In the genomic region with DNA sequence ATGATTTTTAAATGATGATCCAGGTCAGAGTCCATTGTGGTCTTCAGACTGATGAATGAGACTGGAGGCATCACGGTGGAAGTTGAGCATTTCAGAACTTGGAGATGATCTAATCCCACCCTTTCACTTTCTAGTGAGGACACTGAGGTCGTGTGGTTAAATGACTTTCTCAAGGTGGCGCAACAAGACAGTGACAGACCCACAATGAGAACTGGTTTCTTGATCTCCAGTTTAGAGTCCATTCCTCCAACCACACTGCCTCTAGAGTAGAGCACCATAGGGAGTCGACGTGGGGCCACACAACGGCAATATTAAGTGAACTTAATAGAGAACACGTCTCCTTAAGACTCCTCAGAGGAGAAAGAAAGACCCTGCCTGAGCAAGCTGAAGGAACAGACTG, we compare ENCODE assay signal across 1 cellular context.
TF ChIP-seq lines count a peak whose summit lies in the region.

No MANE protein-coding gene starts in this region.

TF ChIP-seq in K562, 482 proteins besides CTCF, POLR2A, EP300 and RAD21:
- TF ChIP-seq, protein P1, sequence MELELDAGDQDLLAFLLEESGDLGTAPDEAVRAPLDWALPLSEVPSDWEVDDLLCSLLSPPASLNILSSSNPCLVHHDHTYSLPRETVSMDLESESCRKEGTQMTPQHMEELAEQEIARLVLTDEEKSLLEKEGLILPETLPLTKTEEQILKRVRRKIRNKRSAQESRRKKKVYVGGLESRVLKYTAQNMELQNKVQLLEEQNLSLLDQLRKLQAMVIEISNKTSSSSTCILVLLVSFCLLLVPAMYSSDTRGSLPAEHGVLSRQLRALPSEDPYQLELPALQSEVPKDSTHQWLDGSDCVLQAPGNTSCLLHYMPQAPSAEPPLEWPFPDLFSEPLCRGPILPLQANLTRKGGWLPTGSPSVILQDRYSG (tag; conservative IDR thresholded peaks at IDR 0.05; ENCODE audit: low read depth), result no peak
- TF ChIP-seq ZNF766 (CRISPR knock-in tag; conservative IDR thresholded peaks at IDR 0.05), result 0 out of 2 replicates have a peak, but pooled peaks have one; percentile 61
- TF ChIP-seq, protein P2, sequence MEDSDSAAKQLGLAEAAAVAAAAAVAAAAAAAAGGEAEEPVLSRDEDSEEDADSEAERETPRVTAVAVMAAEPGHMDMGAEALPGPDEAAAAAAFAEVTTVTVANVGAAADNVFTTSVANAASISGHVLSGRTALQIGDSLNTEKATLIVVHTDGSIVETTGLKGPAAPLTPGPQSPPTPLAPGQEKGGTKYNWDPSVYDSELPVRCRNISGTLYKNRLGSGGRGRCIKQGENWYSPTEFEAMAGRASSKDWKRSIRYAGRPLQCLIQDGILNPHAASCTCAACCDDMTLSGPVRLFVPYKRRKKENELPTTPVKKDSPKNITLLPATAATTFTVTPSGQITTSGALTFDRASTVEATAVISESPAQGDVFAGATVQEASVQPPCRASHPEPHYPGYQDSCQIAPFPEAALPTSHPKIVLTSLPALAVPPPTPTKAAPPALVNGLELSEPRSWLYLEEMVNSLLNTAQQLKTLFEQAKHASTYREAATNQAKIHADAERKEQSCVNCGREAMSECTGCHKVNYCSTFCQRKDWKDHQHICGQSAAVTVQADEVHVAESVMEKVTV (CRISPR knock-in tag; IDR thresholded peaks at IDR 0.05), result peak; percentile 37; the same call in 1 of the 2 replicates
- TF ChIP-seq SIN3A (IDR thresholded peaks at IDR 0.05; ENCODE audit: borderline replicate concordance in 2 of 2, control insufficient read depth in 1 of 2, low read depth in 2 of 2, low read length in 2 of 2), result no peak
- 0 out of 2 replicates have a peak, but pooled peaks have one; percentile 23 for TF ChIP-seq CC2D1A (IDR thresholded peaks at IDR 0.05)
